ENCODE assay signal across 8 cellular contexts in the genomic region with DNA sequence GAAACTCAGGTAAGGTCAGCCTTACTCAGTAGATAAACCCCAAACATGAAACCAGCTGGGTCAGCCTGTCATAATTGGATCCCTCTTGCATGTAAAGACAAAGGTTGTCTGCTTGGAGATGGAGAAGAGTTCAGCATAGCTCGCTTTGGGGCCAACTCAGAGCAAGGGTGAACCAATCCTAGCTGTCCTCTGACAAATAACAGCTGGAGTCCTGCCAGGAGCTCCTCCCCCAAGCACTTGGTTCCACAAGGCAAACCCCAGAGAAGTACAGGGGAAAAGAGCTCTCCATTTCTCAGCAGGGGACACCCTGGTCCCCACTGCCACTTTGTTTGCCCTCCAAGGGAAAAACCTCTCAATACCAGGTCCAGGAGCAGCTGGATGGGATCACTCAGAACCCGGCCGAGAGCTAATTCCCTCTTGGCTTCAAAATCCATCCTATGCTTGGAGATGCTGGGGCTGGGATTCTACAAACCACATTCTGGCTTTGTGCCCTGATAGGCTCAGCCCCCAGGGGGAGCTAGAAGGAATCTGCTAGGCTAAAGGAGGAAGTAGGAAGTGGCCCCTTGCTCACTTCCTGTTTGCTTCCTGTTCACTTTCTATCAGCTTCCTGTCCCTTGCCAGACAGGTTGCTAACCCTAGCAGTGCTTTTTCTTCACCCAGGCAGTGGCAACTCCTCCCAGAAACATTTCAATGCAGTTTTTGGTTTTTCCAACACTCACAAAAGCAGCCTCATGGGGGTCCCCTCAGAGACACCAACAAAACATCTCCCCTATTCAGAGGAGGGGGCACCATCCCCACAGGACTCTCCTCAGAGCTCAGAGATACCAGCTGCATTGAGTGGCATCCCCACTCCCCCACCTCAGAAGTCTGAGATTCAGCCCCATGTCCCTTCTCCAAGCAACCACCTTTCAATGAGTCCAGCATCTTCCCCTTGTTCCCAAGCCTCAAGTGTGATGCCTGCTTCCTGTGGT. TPM values are rescaled to one million over a fixed set of nuclear protein-coding genes. Genes with fewer than 3 reads are reported as not detected.
DNase-seq lines count a peak whose midpoint lies in the region; ATAC-seq and TF ChIP-seq lines count a peak whose summit lies in the region.

No MANE protein-coding gene starts in this region.

- H3K4me1 Mint-ChIP-seq in activated naive CD4-positive, alpha-beta T cell treated with anti-CD3 and anti-CD28 coated beads, Interleukin-2, amount 10 ng/mL, durations not matched to agents 7 days and 5 days: peaks cover 14% of the 10 kb centered on the region
- H3K4me1 Mint-ChIP-seq in activated naive CD8-positive, alpha-beta T cell treated with anti-CD3 and anti-CD28 coated beads for 36 hours: peaks cover 16% of the 10 kb centered on the region

- CTCF ChIA-PET in activated naive CD4-positive, alpha-beta T cell treated with anti-CD3 and anti-CD28 coated beads, Interleukin-2, amount 10 ng/mL, durations not matched to agents 7 days and 5 days (lab: Charles Lee): interaction anchor here (0.7 to 2.5 kb wide), 4 partner anchors 20 to 67 kb away, joined by 3 to 10 read pairs (median 3); no protein-coding TSS in a partner anchor

- ATAC-seq in right cardiac atrium (peak; percentile 65 to 73), gastrocnemius medialis (no peak), GM18505 (IDR thresholded peaks at IDR 0.05; ENCODE audit: unreplicated experiment) (no peak), HG03565 (IDR thresholded peaks at IDR 0.05; ENCODE audit: unreplicated experiment) (no peak)

- 37% methylated on average over 3 of the region's 3 CpGs for WGBS in right cardiac atrium

- no peak overlapping the region for H3K4me3 Mint-ChIP-seq in activated naive CD4-positive, alpha-beta T cell treated with anti-CD3 and anti-CD28 coated beads, Interleukin-2, amount 10 ng/mL, durations not matched to agents 7 days and 5 days
- H3K4me3 Mint-ChIP-seq in activated naive CD8-positive, alpha-beta T cell treated with anti-CD3 and anti-CD28 coated beads for 36 hours: no peak overlapping the region

- peak overlapping the region; percentile 78 for H3K27ac Mint-ChIP-seq in activated naive CD4-positive, alpha-beta T cell treated with anti-CD3 and anti-CD28 coated beads, Interleukin-2, amount 10 ng/mL, durations not matched to agents 7 days and 5 days
- H3K27ac Mint-ChIP-seq in activated naive CD8-positive, alpha-beta T cell treated with anti-CD3 and anti-CD28 coated beads for 36 hours: peak overlapping the region; percentile 25

- TF ChIP-seq CTCF in gastrocnemius medialis (IDR thresholded peaks at IDR 0.05 in 4 of 5, conservative IDR thresholded peaks at IDR 0.05 in 1 of 5): peak in 3 of 5 experiments; percentile 26 to 34 (median 31)

- peak; percentile 64 for DNase-seq in activated naive CD4-positive, alpha-beta T cell treated with anti-CD3 and anti-CD28 coated beads, Interleukin-2, amount 10 ng/mL, durations not matched to agents 7 days and 5 days
- no peak for DNase-seq in activated naive CD4-positive, alpha-beta T cell (lab: John Stamatoyannopoulos, UW)
- DNase-seq in NCI-H510A (lab: John Stamatoyannopoulos, UW): peak; percentile 81
- DNase-seq in activated naive CD8-positive, alpha-beta T cell treated with anti-CD3 and anti-CD28 coated beads for 36 hours: peak; percentile 26
- peak; percentile 86 to 87 (median 87) for DNase-seq in right cardiac atrium
- peak; percentile 48 to 71 for DNase-seq in gastrocnemius medialis

- H3K4me1 ChIP-seq in right cardiac atrium (ENCODE audit: control insufficient read depth, insufficient read depth, low read length) (peaks cover 15% of the 10 kb centered on the region), gastrocnemius medialis (peaks cover 47 to 55% of the 10 kb centered on the region in 2 donors)

- H3K9me3 ChIP-seq in right cardiac atrium (ENCODE audit: control insufficient read depth, low read length): no peaks in the 10 kb centered on the region
- no peaks in the 10 kb centered on the region for H3K9me3 ChIP-seq in gastrocnemius medialis

- H3K9me3 Mint-ChIP-seq in activated naive CD4-positive, alpha-beta T cell treated with anti-CD3 and anti-CD28 coated beads, Interleukin-2, amount 10 ng/mL, durations not matched to agents 7 days and 5 days: peaks cover 21% of the 10 kb centered on the region
- peaks cover 11% of the 10 kb centered on the region for H3K9me3 Mint-ChIP-seq in activated naive CD8-positive, alpha-beta T cell treated with anti-CD3 and anti-CD28 coated beads for 36 hours

- H3K4me3 ChIP-seq in right cardiac atrium (ENCODE audit: low read length) (no peak overlapping the region), gastrocnemius medialis (no peak overlapping the region)

- no peaks in the 10 kb centered on the region for H3K36me3 ChIP-seq in gastrocnemius medialis

- peak overlapping the region; percentile 26 for H3K27ac ChIP-seq in right cardiac atrium (ENCODE audit: low read length)
- H3K27ac ChIP-seq in gastrocnemius medialis: peak overlapping the region; percentile 58 to 88 (median 64)

- no peak for TF ChIP-seq POLR2A in gastrocnemius medialis (IDR thresholded peaks at IDR 0.05)
- TF ChIP-seq POLR2A in GM18505 (IDR thresholded peaks at IDR 0.05; ENCODE audit: borderline replicate concordance, extremely low read depth, insufficient read depth, insufficient read length): no peak

- H3K36me3 Mint-ChIP-seq in activated naive CD4-positive, alpha-beta T cell treated with anti-CD3 and anti-CD28 coated beads, Interleukin-2, amount 10 ng/mL, durations not matched to agents 7 days and 5 days: peaks cover 15% of the 10 kb centered on the region
- H3K36me3 Mint-ChIP-seq in activated naive CD8-positive, alpha-beta T cell treated with anti-CD3 and anti-CD28 coated beads for 36 hours: peaks cover 41% of the 10 kb centered on the region

- in situ Hi-C loops in gastrocnemius medialis (cut with MboI; ENCODE audit: low sequenced_read_pairs in 4 of 4): no loop called here

- intact Hi-C loops in right cardiac atrium (cut with DNase I): no loop called here
- intact Hi-C loops in gastrocnemius medialis (cut with DNase I; ENCODE audit: low total_unique reads): no loop called here

- H3K27me3 ChIP-seq in right cardiac atrium (ENCODE audit: control insufficient read depth, insufficient read depth) (no peaks in the 10 kb centered on the region), gastrocnemius medialis (no peaks in the 10 kb centered on the region)

- no peaks in the 10 kb centered on the region for H3K27me3 Mint-ChIP-seq in activated naive CD4-positive, alpha-beta T cell treated with anti-CD3 and anti-CD28 coated beads, Interleukin-2, amount 10 ng/mL, durations not matched to agents 7 days and 5 days
- no peaks in the 10 kb centered on the region for H3K27me3 Mint-ChIP-seq in activated naive CD8-positive, alpha-beta T cell treated with anti-CD3 and anti-CD28 coated beads for 36 hours

RNA-seq across cellular contexts. Expression of gene CDRT4, which starts 30.7 kb away (rescaled TPM):
- 1 to 10 TPM; 1.9 to 3.2 TPM for total RNA-seq in activated naive CD8-positive, alpha-beta T cell treated with anti-CD3 and anti-CD28 coated beads for 36 hours
- 1 to 10 TPM; 1.4 to 3.6 (median 2.3) TPM for total RNA-seq in right cardiac atrium
- polyA plus RNA-seq in right cardiac atrium: 2.7 TPM
- total RNA-seq in gastrocnemius medialis: 1 to 10 TPM in 2 of 4 donors, under 1 TPM in 2; 0.66 to 2.0 (median 1.00) TPM

Comparison
In these comparisons a context has a peak if more than half of its experiments do, and no peak if none do; other contexts are left out.
1. DNase-seq: peak in activated naive CD4-positive, alpha-beta T cell treated with anti-CD3 and anti-CD28 coated beads, Interleukin-2, amount 10 ng/mL, durations not matched to agents 7 days and 5 days (single experiment), NCI-H510A (single experiment), activated naive CD8-positive, alpha-beta T cell treated with anti-CD3 and anti-CD28 coated beads for 36 hours (single experiment), right cardiac atrium (3 of 3) and gastrocnemius medialis (2 of 2); none in activated naive CD4-positive, alpha-beta T cell (0 of 4).
2. ATAC-seq: peak in right cardiac atrium (2 of 2); none in gastrocnemius medialis (0 of 2), GM18505 (single experiment) and HG03565 (single experiment).